In the genomic region with DNA sequence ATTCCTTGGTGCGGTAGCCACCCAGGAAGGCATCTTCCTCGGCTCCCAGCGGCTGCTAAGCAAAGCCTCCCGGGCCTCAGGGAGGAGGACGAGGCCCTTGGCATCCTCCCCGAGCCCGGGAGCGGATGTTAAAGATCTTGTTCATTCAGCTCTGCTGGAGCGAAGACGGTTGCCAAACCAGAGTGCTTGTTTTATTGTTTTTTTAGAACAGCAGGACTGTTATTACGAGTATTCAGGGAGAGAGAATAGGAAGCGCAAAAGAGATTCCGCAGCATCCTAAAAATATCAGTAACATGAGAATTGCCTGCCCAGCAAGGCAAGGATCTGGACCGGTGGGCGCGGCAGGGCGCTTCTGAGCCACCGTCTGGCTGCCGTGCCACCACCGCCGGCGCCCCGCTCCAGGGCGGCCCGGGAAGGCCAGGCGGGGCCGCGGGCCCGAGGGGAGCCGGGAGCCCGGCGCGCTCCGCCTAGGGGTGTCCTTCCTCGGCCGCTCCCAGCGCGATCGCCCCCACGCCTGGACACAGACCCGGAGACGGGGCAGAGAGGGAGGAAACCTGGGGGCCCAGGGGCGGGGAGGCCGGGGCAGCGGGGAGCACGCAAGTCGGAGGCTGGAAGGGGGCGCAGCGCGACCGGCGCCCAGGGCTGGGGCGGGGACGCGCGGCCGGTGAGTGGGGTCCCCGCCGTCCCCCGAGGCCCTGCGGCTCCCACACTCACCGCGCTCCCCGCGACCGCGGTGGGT, we compare ENCODE assay signal across 8 cellular contexts. TPM values are rescaled to one million over a fixed set of nuclear protein-coding genes. Genes with fewer than 3 reads are reported as not detected.
DNase-seq lines count a peak whose midpoint lies in the region; ATAC-seq and TF ChIP-seq lines count a peak whose summit lies in the region.

No MANE protein-coding gene starts in this region.

- H3K4me1 Mint-ChIP-seq in CD8-positive, alpha-beta memory T cell: peaks cover 10 to 23% (median 19%) of the 10 kb centered on the region in 3 donors

- in situ Hi-C loops in astrocyte of the spinal cord (cut with HindIII; ENCODE audit: low sequenced_read_pairs): no loop called here

- no peak overlapping the region for H3K27ac ChIP-seq in CD8-positive, alpha-beta memory T cell (ENCODE audit: low read depth, low read length)
- no peak overlapping the region for H3K27ac ChIP-seq in iPS DF 6.9 (ENCODE audit: low read length)

- no peak for TF ChIP-seq POLR2A in NB4 (IDR thresholded peaks at IDR 0.05; ENCODE audit: extremely low read depth, insufficient read length)

- peak in 2 of 5 donors; percentile 13 to 18 for DNase-seq in CD8-positive, alpha-beta memory T cell
- DNase-seq in NB4 (ENCODE audit: low read depth) (peak; percentile 52), astrocyte of the spinal cord (ENCODE audit: low read depth, low spot score) (peak; percentile 88), iPS DF 6.9 (ENCODE audit: low read depth, low spot score) (no peak), retinal pigment epithelial cell (ENCODE audit: low read depth) (no peak), RPMI8226 (no peak)

- peak overlapping the region in 5 of 8 donors; percentile 5 to 80 (median 51) for H3K27ac Mint-ChIP-seq in CD8-positive, alpha-beta memory T cell

- H3K9me3 Mint-ChIP-seq in CD8-positive, alpha-beta memory T cell: no peaks in the 10 kb centered on the region

- ATAC-seq in GM21360 (IDR thresholded peaks at IDR 0.05; ENCODE audit: unreplicated experiment): peak; percentile 30
- no peak for ATAC-seq in HG02610 (IDR thresholded peaks at IDR 0.05; ENCODE audit: unreplicated experiment)

- H3K9me3 ChIP-seq in CD8-positive, alpha-beta memory T cell (ENCODE audit: low read length): no peaks in the 10 kb centered on the region
- H3K9me3 ChIP-seq in iPS DF 6.9 (ENCODE audit: control insufficient read depth, insufficient read depth, low read length): no peaks in the 10 kb centered on the region

- H3K4me3 Mint-ChIP-seq in CD8-positive, alpha-beta memory T cell: peak overlapping the region; percentile 76 to 88 (median 84)

- peaks cover 52 to 79% of the 10 kb centered on the region in 2 donors for H3K27me3 Mint-ChIP-seq in CD8-positive, alpha-beta memory T cell

- TF ChIP-seq CTCF in NB4 (IDR thresholded peaks at IDR 0.05; ENCODE audit: low read depth, low read length) (no peak), astrocyte of the spinal cord (IDR thresholded peaks at IDR 0.05; ENCODE audit: low read depth, low read length) (no peak), retinal pigment epithelial cell (conservative IDR thresholded peaks at IDR 0.05; ENCODE audit: low read depth, low read length) (no peak)

- no peak overlapping the region for H3K4me3 ChIP-seq in CD8-positive, alpha-beta memory T cell (ENCODE audit: low read length)
- H3K4me3 ChIP-seq in NB4 (ENCODE audit: low read depth, low read length) (no peak overlapping the region), astrocyte of the spinal cord (ENCODE audit: low read depth, low read length) (peak overlapping the region; percentile 35), iPS DF 6.9 (ENCODE audit: low read length) (peak overlapping the region; percentile 80; the same call in 1 of the 2 replicates), retinal pigment epithelial cell (ENCODE audit: low read length) (peak overlapping the region; percentile 22)

- no peaks in the 10 kb centered on the region for H3K36me3 ChIP-seq in CD8-positive, alpha-beta memory T cell (ENCODE audit: insufficient read depth, low read length)
- H3K36me3 ChIP-seq in iPS DF 6.9 (ENCODE audit: control insufficient read depth, insufficient read depth, low read length): no peaks in the 10 kb centered on the region

- no CpG with 5 or more reads among the region's 67 CpGs for WGBS in iPS DF 6.9 (ENCODE audit: insufficient coverage, insufficient read length)

- POLR2A ChIA-PET in CD8-positive, alpha-beta memory T cell (lab: Charles Lee): no interaction called here

- H3K36me3 Mint-ChIP-seq in CD8-positive, alpha-beta memory T cell: peaks cover 0 to 2% (median 0%) of the 10 kb centered on the region in 3 donors

- peaks cover 54% of the 10 kb centered on the region for H3K27me3 ChIP-seq in CD8-positive, alpha-beta memory T cell (ENCODE audit: insufficient read depth, low read length, poor library complexity, severe bottlenecking)
- H3K27me3 ChIP-seq in iPS DF 6.9 (ENCODE audit: control insufficient read depth, insufficient read depth, low read length): peaks cover 13% of the 10 kb centered on the region; the same call in 1 of the 2 replicates

- CTCF ChIA-PET in CD8-positive, alpha-beta memory T cell (lab: Charles Lee): interaction anchor here (1.0 to 4.1 kb wide), 3 partner anchors 13 to 356 kb away, joined by 3 to 20 read pairs (median 4); no protein-coding TSS in a partner anchor

- H3K4me1 ChIP-seq in CD8-positive, alpha-beta memory T cell (ENCODE audit: insufficient read depth, low read length): peaks cover 18% of the 10 kb centered on the region
- peaks cover 2% of the 10 kb centered on the region; the same call in 1 of the 2 replicates for H3K4me1 ChIP-seq in iPS DF 6.9 (ENCODE audit: control insufficient read depth, insufficient read depth, low read length)

RNA-seq across cellular contexts. Expression of gene CYS1, which starts 0.8 kb away (rescaled TPM):
- under 1 TPM; 0.09 to 0.20 TPM for total RNA-seq in CD8-positive, alpha-beta memory T cell
- polyA plus RNA-seq in CD8-positive, alpha-beta memory T cell: 0.07 TPM

RNA-seq across cellular contexts. Expression of gene KLF11, which starts 36.0 kb away (rescaled TPM):
- 1 to 10 TPM; 5.8 to 7.5 TPM for total RNA-seq in CD8-positive, alpha-beta memory T cell
- polyA plus RNA-seq in CD8-positive, alpha-beta memory T cell: 6.6 TPM

RNA-seq across cellular contexts. Expression of gene RRM2, which starts 43.2 kb away (rescaled TPM):
- total RNA-seq in CD8-positive, alpha-beta memory T cell: 100 to 1,000 TPM; 425 to 427 TPM
- 1.4 TPM for polyA plus RNA-seq in CD8-positive, alpha-beta memory T cell

Comparison
In these comparisons a context has a peak if more than half of its experiments do, and no peak if none do; other contexts are left out.
1. DNase-seq: peak in NB4 (single experiment) and astrocyte of the spinal cord (single experiment); none in iPS DF 6.9 (single experiment), retinal pigment epithelial cell (single experiment) and RPMI8226 (single experiment).
2. H3K4me3 ChIP-seq: peak in astrocyte of the spinal cord (single experiment), iPS DF 6.9 (single experiment) and retinal pigment epithelial cell (single experiment); none in CD8-positive, alpha-beta memory T cell (single experiment) and NB4 (single experiment).